In genomic region chr11:58621586-58622262, GRCh38 we compare ENCODE assay signal across 1 cellular context.
A peak's percentile ranks its signal among the peaks of the same experiment; 100 is the strongest.
TF ChIP-seq lines count a peak whose summit lies in the region.

No MANE protein-coding gene starts in this region.

TF ChIP-seq in GM12878, 131 proteins besides CTCF, POLR2A, EP300 and RAD21:
- TF ChIP-seq, protein P1, sequence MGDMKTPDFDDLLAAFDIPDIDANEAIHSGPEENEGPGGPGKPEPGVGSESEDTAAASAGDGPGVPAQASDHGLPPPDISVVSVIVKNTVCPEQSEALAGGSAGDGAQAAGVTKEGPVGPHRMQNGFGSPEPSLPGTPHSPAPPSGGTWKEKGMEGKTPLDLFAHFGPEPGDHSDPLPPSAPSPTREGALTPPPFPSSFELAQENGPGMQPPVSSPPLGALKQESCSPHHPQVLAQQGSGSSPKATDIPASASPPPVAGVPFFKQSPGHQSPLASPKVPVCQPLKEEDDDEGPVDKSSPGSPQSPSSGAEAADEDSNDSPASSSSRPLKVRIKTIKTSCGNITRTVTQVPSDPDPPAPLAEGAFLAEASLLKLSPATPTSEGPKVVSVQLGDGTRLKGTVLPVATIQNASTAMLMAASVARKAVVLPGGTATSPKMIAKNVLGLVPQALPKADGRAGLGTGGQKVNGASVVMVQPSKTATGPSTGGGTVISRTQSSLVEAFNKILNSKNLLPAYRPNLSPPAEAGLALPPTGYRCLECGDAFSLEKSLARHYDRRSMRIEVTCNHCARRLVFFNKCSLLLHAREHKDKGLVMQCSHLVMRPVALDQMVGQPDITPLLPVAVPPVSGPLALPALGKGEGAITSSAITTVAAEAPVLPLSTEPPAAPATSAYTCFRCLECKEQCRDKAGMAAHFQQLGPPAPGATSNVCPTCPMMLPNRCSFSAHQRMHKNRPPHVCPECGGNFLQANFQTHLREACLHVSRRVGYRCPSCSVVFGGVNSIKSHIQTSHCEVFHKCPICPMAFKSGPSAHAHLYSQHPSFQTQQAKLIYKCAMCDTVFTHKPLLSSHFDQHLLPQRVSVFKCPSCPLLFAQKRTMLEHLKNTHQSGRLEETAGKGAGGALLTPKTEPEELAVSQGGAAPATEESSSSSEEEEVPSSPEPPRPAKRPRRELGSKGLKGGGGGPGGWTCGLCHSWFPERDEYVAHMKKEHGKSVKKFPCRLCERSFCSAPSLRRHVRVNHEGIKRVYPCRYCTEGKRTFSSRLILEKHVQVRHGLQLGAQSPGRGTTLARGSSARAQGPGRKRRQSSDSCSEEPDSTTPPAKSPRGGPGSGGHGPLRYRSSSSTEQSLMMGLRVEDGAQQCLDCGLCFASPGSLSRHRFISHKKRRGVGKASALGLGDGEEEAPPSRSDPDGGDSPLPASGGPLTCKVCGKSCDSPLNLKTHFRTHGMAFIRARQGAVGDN (IDR thresholded peaks at IDR 0.05) = no peak
- TF ChIP-seq CBFB (IDR thresholded peaks at IDR 0.05; ENCODE audit: low read depth) (no peak), TCF12 (IDR thresholded peaks at IDR 0.05; ENCODE audit: low read depth, low read length) (no peak), MXI1 (IDR thresholded peaks at IDR 0.05; ENCODE audit: low read depth, low read length) (no peak), BCLAF1 (IDR thresholded peaks at IDR 0.05) (no peak), NFIC (IDR thresholded peaks at IDR 0.05; ENCODE audit: low read depth, low read length) (peak; percentile 35; the same call in 1 of the 2 replicates)
TF ChIP-seq in GM12878: peak in this region for 1.
